12 cellular contexts compared by ENCODE assay signal in the genomic region with DNA sequence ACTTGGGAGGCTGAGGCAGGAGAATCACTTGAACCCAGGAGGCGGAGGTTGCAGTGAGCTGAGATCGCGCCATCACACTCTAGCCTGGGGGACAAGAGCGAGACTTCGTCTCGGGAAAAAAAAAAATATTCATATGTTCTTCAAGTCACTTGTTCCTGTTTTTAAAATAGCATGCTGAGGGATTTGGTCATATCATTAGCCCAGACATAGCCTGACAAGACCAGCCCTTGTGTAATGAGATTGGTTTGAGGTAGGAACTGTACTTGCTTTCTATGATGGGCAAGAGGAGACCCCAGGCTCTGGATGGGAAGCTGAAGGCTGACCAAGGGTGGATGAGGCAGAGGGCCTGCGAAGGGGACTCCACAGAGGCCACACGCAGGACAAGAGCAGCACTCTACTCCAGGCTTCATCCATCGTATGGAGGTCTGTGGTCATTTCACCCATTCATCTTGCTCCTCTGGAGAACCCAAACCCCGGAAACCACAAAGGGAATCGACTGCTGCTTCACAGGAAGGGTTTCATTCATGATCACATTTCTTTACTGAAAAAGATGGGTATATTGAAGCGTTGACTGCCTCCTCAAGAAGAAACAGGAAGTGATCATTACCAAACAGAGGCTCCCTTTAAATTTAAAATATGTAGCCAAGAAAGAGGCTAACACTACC.
DNase-seq lines count a peak whose midpoint lies in the region; ATAC-seq and TF ChIP-seq lines count a peak whose summit lies in the region.
"Had no signal": no experiment of that assay in that cellular context is flagged by ENCODE, and none has a peak within 500 bp of the region (broad histone marks: within the 10 kb centered on the region; RNA-seq: fewer than 3 reads in every experiment).

No MANE protein-coding gene starts in this region.

- H3K4me1 Mint-ChIP-seq in immature natural killer cell, result peaks cover 61 to 74% of the 10 kb centered on the region in 2 donors
- H3K4me1 Mint-ChIP-seq: neural crest cell had no signal

- ATAC-seq in GM21515 (IDR thresholded peaks at IDR 0.05; ENCODE audit: unreplicated experiment) (peak; percentile 64), GM21367 (IDR thresholded peaks at IDR 0.05; ENCODE audit: unreplicated experiment) (no peak)
- ATAC-seq: left lung had no signal

- peak; percentile 37 for DNase-seq in GM10248 (ENCODE audit: extremely low spot score)
- DNase-seq in NOMO-1 (lab: John Stamatoyannopoulos, UW; ENCODE audit: unreplicated experiment in 2 of 2), result peak; percentile 82 to 93
- no peak for DNase-seq in immature natural killer cell
- no peak for DNase-seq in stimulated activated CD8-positive, alpha-beta memory T cell treated with anti-CD3 and anti-CD28 coated beads, Interleukin-4, amount 100 ng/mL, for 48 hours
- no peak for DNase-seq in T1000 (lab: John Stamatoyannopoulos, UW)
- no peak for DNase-seq in NCI-H2171 treated with DMSO at 0.1 percent for 48 hours (lab: John Stamatoyannopoulos, UW)
- DNase-seq: activated T-cell treated with anti-CD3 and anti-CD28 coated beads, Interleukin-2, amount 50 U/mL, for 4 hours; left lung had no signal

- peak overlapping the region; percentile 32 to 93 (median 84) for H3K27ac Mint-ChIP-seq in immature natural killer cell
- H3K27ac Mint-ChIP-seq: brain had no signal

- POLR2A ChIA-PET in GM10248 (lab: Yijun Ruan, JAX), result no interaction called here

- no peak for TF ChIP-seq CTCF in GM10248 (IDR thresholded peaks at IDR 0.05; ENCODE audit: control extremely low read depth, extremely low read depth, low read depth, missing control alignments)

- H3K36me3 Mint-ChIP-seq in immature natural killer cell, result peaks cover under 1 to 14% (median 4%) of the 10 kb centered on the region in 3 donors

- H3K27me3 Mint-ChIP-seq in immature natural killer cell (ENCODE audit: low read depth in 3 of 3), result peaks cover 0 to 9% (median 0%) of the 10 kb centered on the region in 3 donors

- CTCF ChIA-PET in GM10248 (lab: Yijun Ruan, JAX), result interaction anchor here (1.9 kb wide), 1 partner anchor 10 kb away, joined by 6 read pairs; no protein-coding TSS in a partner anchor

- no peaks in the 10 kb centered on the region for H3K9me3 Mint-ChIP-seq in immature natural killer cell

- peak overlapping the region; percentile 28 to 67 (median 49) for H3K4me3 Mint-ChIP-seq in immature natural killer cell
- H3K4me3 Mint-ChIP-seq: activated T-cell treated with anti-CD3 and anti-CD28 coated beads, Interleukin-2, amount 50 U/mL, for 4 hours; brain; neural crest cell had no signal

Comparison
In these comparisons a context has a peak if more than half of its experiments do, and no peak if none do; other contexts are left out.
1. DNase-seq: peak in GM10248 (single experiment) and NOMO-1 (2 of 2); none in immature natural killer cell (0 of 3), stimulated activated CD8-positive, alpha-beta memory T cell treated with anti-CD3 and anti-CD28 coated beads, Interleukin-4, amount 100 ng/mL, for 48 hours (single experiment), T1000 (single experiment) and NCI-H2171 treated with DMSO at 0.1 percent for 48 hours (single experiment).